ENCODE assay signal across 27 cellular contexts in the genomic region with DNA sequence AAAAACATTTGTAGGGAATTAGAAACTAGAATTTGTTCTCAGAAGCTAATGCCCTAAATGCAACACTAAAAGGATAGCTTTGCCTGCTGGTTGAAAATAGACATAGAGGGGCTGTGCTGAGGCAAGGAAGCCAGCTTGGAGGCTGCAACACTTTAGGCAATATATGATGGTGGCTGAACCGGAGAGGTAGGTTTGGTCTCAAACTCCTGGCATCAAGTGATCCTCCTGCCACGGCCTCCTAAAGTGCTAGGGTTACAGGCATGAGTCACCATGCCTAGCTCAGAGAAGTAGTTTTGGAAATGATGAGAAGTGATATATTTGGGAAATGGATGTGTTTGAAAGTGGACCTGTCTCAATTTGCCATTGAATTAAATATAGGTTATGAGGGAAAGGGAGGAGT.
"Had no signal": no experiment of that assay in that cellular context is flagged by ENCODE, and none has a peak within 500 bp of the region (broad histone marks: within the 10 kb centered on the region; RNA-seq: fewer than 3 reads in every experiment).

No MANE protein-coding gene starts in this region.

- H2AFZ ChIP-seq: hepatocyte had no signal

- DNase-seq: activated CD4-positive, alpha-beta T cell treated with anti-CD3 and anti-CD28 coated beads for 36 hours; activated CD4-positive, alpha-beta T cell treated with anti-CD3 and anti-CD28 coated beads, Interleukin-2, amount 50 U/mL, for 48 hours; activated CD8-positive, alpha-beta memory T cell treated with anti-CD3 and anti-CD28 coated beads, Interleukin-2, amount 50 U/mL, for 48 hours; activated effector memory CD4-positive, alpha-beta T cell treated with anti-CD3 and anti-CD28 coated beads, Interleukin-2, amount 50 U/mL, for 16 hours; activated naive CD4-positive, alpha-beta T cell treated with anti-CD3 and anti-CD28 coated beads, Interleukin-2, amount 50 U/mL, for 16 hours; activated T-cell treated with anti-CD3 and anti-CD28 coated beads, Interleukin-2, amount 50 U/mL, for 48 hours; anterior cingulate cortex; caudate nucleus; effector memory CD4-positive, alpha-beta T cell; foreskin keratinocyte; kidney glomerular epithelial cell; left lung; natural killer cell; ovary; psoas muscle; stimulated activated CD4-positive, alpha-beta T cell treated with anti-CD3 and anti-CD28 coated beads, Interleukin-12 subunit alpha, Interleukin-12 subunit beta, amount 100 ng/mL, for 4 hours; stimulated activated CD4-positive, alpha-beta T cell treated with anti-CD3 and anti-CD28 coated beads, Interleukin-4, amount 100 ng/mL, for 4 hours; stimulated activated naive CD8-positive, alpha-beta T cell treated with anti-CD3 and anti-CD28 coated beads, Interleukin-15, Interleukin-2, amounts not matched to agents 100 U/mL and 50 U/mL, for 24 hours; substantia nigra; T1000; thyroid gland had no signal

- H3K27me3 ChIP-seq: foreskin keratinocyte, hepatocyte, left lung, ovary, right atrium auricular region, thyroid gland had no signal

- ATAC-seq: activated CD4-positive, alpha-beta T cell treated with anti-CD3 and anti-CD28 coated beads for 36 hours; foreskin keratinocyte; left lung; natural killer cell; psoas muscle; stimulated activated naive CD8-positive, alpha-beta T cell treated with anti-CD3 and anti-CD28 coated beads, Interleukin-15, Interleukin-2, amounts not matched to agents 100 U/mL and 50 U/mL, for 24 hours; WTC11 had no signal

- H3K36me3 ChIP-seq: left lung, ovary, right atrium auricular region, thyroid gland had no signal

- H3K79me2 ChIP-seq: hepatocyte had no signal

- H3K27ac ChIP-seq: foreskin keratinocyte, hepatocyte, left lung, neutrophil, ovary, psoas muscle, right atrium auricular region, thyroid gland had no signal

- H3K4me3 ChIP-seq: hepatocyte, left lung, lung, ovary, psoas muscle, right atrium auricular region, thyroid gland had no signal

- H3K4me2 ChIP-seq: hepatocyte had no signal

- H3K36me3 Mint-ChIP-seq: natural killer cell, WTC11 had no signal

- H3K27me3 Mint-ChIP-seq: activated CD4-positive, alpha-beta T cell treated with anti-CD3 and anti-CD28 coated beads for 36 hours had no signal

- H3K4me3 Mint-ChIP-seq: activated CD4-positive, alpha-beta T cell treated with anti-CD3 and anti-CD28 coated beads for 36 hours; natural killer cell; T-helper 1 cell treated with Interleukin-12 subunit alpha and Interleukin-12 subunit beta and Interleukin-4 antibody, amounts not matched to agents 30 μg/mL and 1 μg/mL, for 36 hours; WTC11 had no signal

- H3K9me3 ChIP-seq: neutrophil, ovary, psoas muscle, thyroid gland had no signal

- H3K9me3 Mint-ChIP-seq: natural killer cell; T-helper 1 cell treated with Interleukin-12 subunit alpha and Interleukin-12 subunit beta and Interleukin-4 antibody, amounts not matched to agents 30 μg/mL and 1 μg/mL, for 36 hours; WTC11 had no signal

- H3K27ac Mint-ChIP-seq: activated CD4-positive, alpha-beta T cell treated with anti-CD3 and anti-CD28 coated beads for 36 hours; T-helper 1 cell treated with Interleukin-12 subunit alpha and Interleukin-12 subunit beta and Interleukin-4 antibody, amounts not matched to agents 30 μg/mL and 1 μg/mL, for 36 hours; WTC11 had no signal

- H3K4me1 ChIP-seq: foreskin keratinocyte had no signal
